In the genomic region with DNA sequence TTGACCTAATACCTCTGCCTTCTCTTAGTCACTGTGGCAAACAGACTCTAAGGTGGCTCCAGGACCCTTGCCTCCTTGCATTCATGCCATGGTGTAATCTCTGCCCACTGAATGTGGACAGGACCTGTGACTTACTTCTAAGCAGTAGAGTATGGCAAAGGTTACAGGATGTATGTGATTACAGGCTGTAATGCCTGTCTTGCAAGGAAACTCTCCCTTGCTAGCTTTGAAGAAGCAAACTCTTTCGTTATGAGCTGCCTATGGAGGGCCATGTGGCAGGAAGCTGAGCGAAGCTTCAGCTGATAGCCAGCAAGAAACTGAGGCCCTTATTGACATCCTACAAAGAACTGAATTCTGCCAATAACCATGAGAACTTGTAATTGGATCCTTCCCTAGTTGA, we compare ENCODE assay signal across 22 cellular contexts.
"Had no signal": no experiment of that assay in that cellular context is flagged by ENCODE, and none has a peak within 500 bp of the region (broad histone marks: within the 10 kb centered on the region; RNA-seq: fewer than 3 reads in every experiment).

No MANE protein-coding gene starts in this region.

- H3K4me3 ChIP-seq: dorsolateral prefrontal cortex, gastrocnemius medialis, lower lobe of right lung, neural progenitor cell, right lobe of liver, thoracic aorta, tibial nerve, upper lobe of left lung had no signal

- H3K36me3 ChIP-seq: gastrocnemius medialis, lower lobe of right lung, neural progenitor cell, right lobe of liver, thoracic aorta, tibial nerve, upper lobe of left lung had no signal

- H3K9me3 Mint-ChIP-seq: endodermal cell, nephron, neural progenitor cell had no signal

- H3K9ac ChIP-seq: neural progenitor cell, parathyroid adenoma had no signal

- H3K4me1 Mint-ChIP-seq: endodermal cell, neural progenitor cell had no signal

- H3K27ac Mint-ChIP-seq: endodermal cell, neural progenitor cell, progenitor cell of endocrine pancreas had no signal

- H3K27me3 ChIP-seq: dorsolateral prefrontal cortex, gastrocnemius medialis, neural progenitor cell, right lobe of liver, tibial nerve, upper lobe of left lung had no signal

- H3K36me3 Mint-ChIP-seq: neural progenitor cell had no signal

- H3K4me3 Mint-ChIP-seq: endodermal cell, nephron, neural progenitor cell had no signal

- H3K4me1 ChIP-seq: neural progenitor cell, parathyroid adenoma, right lobe of liver had no signal

- DNase-seq: dorsolateral prefrontal cortex; effector CD4-positive, alpha-beta T cell; endodermal cell; foreskin fibroblast; gastrocnemius medialis; head of caudate nucleus; left ventricle myocardium superior; lower lobe of right lung; right lobe of liver; small intestine; stimulated activated CD4-positive, alpha-beta T cell treated with anti-CD3 and anti-CD28 coated beads, Interleukin-15, amount 100 ng/mL, for 24 hours; stimulated activated CD4-positive, alpha-beta T cell treated with anti-CD3 and anti-CD28 coated beads, Interleukin-2, amount 100 ng/mL, for 48 hours; stimulated activated naive CD4-positive, alpha-beta T cell; upper lobe of left lung had no signal

- H3K27ac ChIP-seq: dorsolateral prefrontal cortex, epithelial cell of prostate, gastrocnemius medialis, lower lobe of right lung, neural progenitor cell, parathyroid adenoma, right lobe of liver, thoracic aorta, tibial nerve, upper lobe of left lung had no signal

- ATAC-seq: esophagus mucosa, gastrocnemius medialis, left ventricle myocardium superior, lower lobe of right lung, right lobe of liver had no signal

- H3K27me3 Mint-ChIP-seq: progenitor cell of endocrine pancreas had no signal

- H3K79me2 ChIP-seq: parathyroid adenoma had no signal

- H3K4me2 ChIP-seq: neural progenitor cell had no signal
